ENCODE assay signal across 10 cellular contexts in the genomic region with DNA sequence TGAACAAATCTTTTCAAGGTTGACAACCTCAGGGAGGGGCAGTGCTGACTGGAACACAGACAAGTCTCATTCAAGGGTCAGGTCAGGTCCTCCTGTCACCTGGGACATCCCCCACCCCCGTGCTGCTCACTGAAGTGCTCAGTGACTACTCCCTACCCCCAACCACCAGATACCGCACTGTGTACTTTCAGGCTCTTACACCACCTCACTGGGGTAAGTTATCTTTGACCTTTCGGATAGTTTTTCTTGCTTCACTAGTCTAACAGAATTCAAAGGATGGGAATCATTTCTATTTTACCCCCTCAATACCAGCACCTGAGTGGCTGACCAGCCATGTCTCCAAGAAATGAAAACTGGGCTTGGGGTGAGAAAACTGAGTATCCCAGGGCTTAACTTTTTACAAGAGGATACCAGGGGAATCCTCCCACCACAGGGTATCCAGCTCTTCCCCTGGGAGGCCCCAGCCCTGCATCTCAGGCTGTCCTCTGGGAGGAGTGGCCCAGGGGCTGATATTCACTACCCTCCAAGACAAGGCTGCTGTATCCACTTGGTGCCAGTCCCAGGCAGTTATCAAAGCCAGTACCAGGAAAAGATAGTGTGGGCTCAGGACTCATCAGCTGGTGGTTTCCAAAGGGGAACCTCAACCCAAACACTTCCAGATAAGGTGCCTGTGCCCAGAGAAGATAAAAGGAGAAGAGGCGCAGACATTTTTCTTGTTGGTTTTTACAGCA. TPM values are rescaled to one million over a fixed set of nuclear protein-coding genes. Genes with fewer than 3 reads are reported as not detected.
DNase-seq lines count a peak whose midpoint lies in the region; ATAC-seq, FAIRE-seq and TF ChIP-seq lines count a peak whose summit lies in the region.
"Had no signal": no experiment of that assay in that cellular context is flagged by ENCODE, and none has a peak within 500 bp of the region (broad histone marks: within the 10 kb centered on the region; RNA-seq: fewer than 3 reads in every experiment).

No MANE protein-coding gene starts in this region.

- intact Hi-C loops in Right ventricle myocardium superior (cut with DNase I) = no loop called here
- intact Hi-C loops in cardiac septum (cut with DNase I) = loop anchor here (10.0 kb wide), 1 partner anchor 137 kb away; no protein-coding TSS in a partner anchor
- intact Hi-C loops in HepG2 (cut with micrococcal nuclease; ENCODE audit: unreplicated experiment) = loop anchor here (1.0 to 5.0 kb wide), 3 partner anchors 33 to 221 kb away; partner anchors contain the start of genes ZNF44, ZNF442 and ZNF564
- intact Hi-C loops in pancreas (cut with DNase I) = no loop called here
- intact Hi-C loops in sigmoid colon (cut with DNase I) = no loop called here

- no peaks in the 10 kb centered on the region for H3K36me3 ChIP-seq in HepG2 (replicated peaks in 1 of 2; ENCODE audit: control insufficient read depth in 1 of 2, insufficient read depth in 2 of 2, low read length in 2 of 2)
- H3K36me3 ChIP-seq in pancreas = no peaks in the 10 kb centered on the region
- no peaks in the 10 kb centered on the region for H3K36me3 ChIP-seq in sigmoid colon
- H3K36me3 ChIP-seq: thoracic aorta had no signal

- no peak overlapping the region for H2AFZ ChIP-seq in HepG2 (ENCODE audit: low read length)

- POLR2A ChIA-PET in HepG2 (lab: Yijun Ruan, JAX) = interaction anchor here (1.5 to 4.4 kb wide), 5 partner anchors 17 to 164 kb away, joined by 3 to 79 read pairs (median 7); partner anchors contain the start of genes ZNF44 and ZNF442

- in situ Hi-C loops in HepG2 (cut with HindIII; ENCODE audit: extremely low pct_ligation_motif_present, low pct_unique_long_range_greater_than_20kb) = loop anchor here (5.0 kb wide), 1 partner anchor 39 kb away; the partner anchor contains the start of gene ZNF44

- H3K9me3 ChIP-seq in HepG2 (ENCODE audit: low read length) (no peaks in the 10 kb centered on the region), pancreas (no peaks in the 10 kb centered on the region), sigmoid colon (no peaks in the 10 kb centered on the region)
- H3K9me3 ChIP-seq: A549, thoracic aorta had no signal

- H3K4me3 ChIP-seq in HepG2 (replicated peaks in 1 of 3; ENCODE audit: insufficient read depth in 1 of 3, low read depth in 2 of 3, low read length in 3 of 3) (peak overlapping the region; percentile 95 to 99 (median 98)), pancreas (no peak overlapping the region), sigmoid colon (no peak overlapping the region)
- H3K4me3 ChIP-seq: A549 had no signal

- WGBS in HepG2 (ENCODE audit: low lambda C conversion rate) = 9% methylated on average over 4 of the region's 4 CpGs
- WGBS in pancreas, 2 donors = 63 to 65% methylated on average over 4 of the region's 4 CpGs
- 52 to 62% methylated on average over 4 of the region's 4 CpGs for WGBS in sigmoid colon, 2 donors

- FAIRE-seq in HepG2 (lab: Jason Lieb, UNC) (peak; percentile 98), pancreas (lab: Jason Lieb, UNC) (no peak)
- FAIRE-seq: A549 had no signal

- ATAC-seq in Right ventricle myocardium superior (ENCODE audit: poor library complexity) (peak; percentile 18), HepG2 (peak; percentile 81), pancreas (no peak)
- ATAC-seq: A549 had no signal

- 0 out of 2 replicates have a peak, but pooled peaks have one; percentile 3 for TF ChIP-seq RAD21 in HepG2 (CRISPR knock-in tag; IDR thresholded peaks at IDR 0.05)

- no peaks in the 10 kb centered on the region; the same call in 1 of the 2 replicates for H4K20me1 ChIP-seq in HepG2 (ENCODE audit: insufficient read depth, low read length)

- TF ChIP-seq EP300 in HepG2 (IDR thresholded peaks at IDR 0.05; ENCODE audit: low read depth in 2 of 2, low read length in 2 of 2) (peak; percentile 67 to 96; a peak in 3 of 4 replicates), HepG2 (CRISPR knock-in tag; IDR thresholded peaks at IDR 0.05; ENCODE audit: borderline replicate concordance) (peak; percentile 88), sigmoid colon (IDR thresholded peaks at IDR 0.05) (no peak)

- DNase-seq in Right ventricle myocardium superior = no peak
- DNase-seq in cardiac septum (ENCODE audit: low spot score) = no peak
- DNase-seq in activated CD8-positive, alpha-beta memory T cell treated with anti-CD3 and anti-CD28 coated beads, Interleukin-2, amount 50 U/mL, for 4 hours = peak; percentile 80
- DNase-seq in HepG2 (ENCODE audit: low spot score) = peak; percentile 96
- no peak for DNase-seq in pancreas
- no peak for DNase-seq in DMS79 treated with DMSO at 0.1 percent for 48 hours (lab: John Stamatoyannopoulos, UW)
- no peak for DNase-seq in SHP77 treated with DMSO at 0.1 percent for 48 hours (lab: John Stamatoyannopoulos, UW)
- no peak for DNase-seq in sigmoid colon

- peaks cover 47% of the 10 kb centered on the region for H3K79me2 ChIP-seq in HepG2 (ENCODE audit: insufficient read depth, low read length)

- BruUV-seq in HepG2 (replicated peaks; lab: Mats Ljungman, UMichigan) = TSS peak; percentile 93

- H3K27me3 ChIP-seq in HepG2 (ENCODE audit: control insufficient read depth in 1 of 2, insufficient read depth in 2 of 2, low read length in 2 of 2) = no peaks in the 10 kb centered on the region; a peak in 1 of 5 replicates
- H3K27me3 ChIP-seq in pancreas = no peaks in the 10 kb centered on the region
- H3K27me3 ChIP-seq in sigmoid colon = no peaks in the 10 kb centered on the region

- H3K4me2 ChIP-seq in HepG2 (ENCODE audit: low read depth, low read length) = peak overlapping the region; percentile 96
- H3K4me2 ChIP-seq: A549 had no signal

- H3K27ac ChIP-seq in HepG2 (ENCODE audit: extremely low read length, insufficient read depth, low read length) (peak overlapping the region; percentile 95), pancreas (peak overlapping the region in 1 of 4 donors; percentile 93), sigmoid colon (no peak overlapping the region)
- H3K27ac ChIP-seq: A549 had no signal

- TF ChIP-seq CTCF in HepG2 (CRISPR knock-in tag; IDR thresholded peaks at IDR 0.05) (no peak), pancreas (IDR thresholded peaks at IDR 0.05) (no peak), sigmoid colon (IDR thresholded peaks at IDR 0.05) (no peak)

- H3K4me1 ChIP-seq in HepG2 (ENCODE audit: insufficient read depth, low read length) (peaks cover 61% of the 10 kb centered on the region), pancreas (peaks cover 0 to 11% (median 9%) of the 10 kb centered on the region in 3 donors), sigmoid colon (peaks cover 0 to 12% (median 11%) of the 10 kb centered on the region in 4 donors)
- H3K4me1 ChIP-seq: A549 had no signal

- CTCF ChIA-PET in HepG2 (lab: Yijun Ruan, JAX; ENCODE audit: low intra/inter-chr PET ratio, low total read pairs) = interaction anchor here (0.6 kb wide), 1 partner anchor 304 kb away, joined by 4 read pairs; no protein-coding TSS in a partner anchor

- peak overlapping the region; percentile 98 for H3K9ac ChIP-seq in HepG2 (ENCODE audit: insufficient read depth, low read depth, low read length)

- TF ChIP-seq POLR2A in HepG2 (IDR thresholded peaks at IDR 0.05; ENCODE audit: insufficient read depth in 1 of 2, low read depth in 2 of 2, low read length in 2 of 2) (no peak; a peak in 2 of 4 replicates), sigmoid colon (IDR thresholded peaks at IDR 0.05) (no peak)

RNA-seq across cellular contexts. Expression of gene ZNF563, which starts 2.1 kb away (rescaled TPM):
- total RNA-seq in Right ventricle myocardium superior = 4.2 TPM
- total RNA-seq in cardiac septum = 3.7 TPM
- 19.5 and 26.3 TPM in 2 replicates for total RNA-seq in HepG2 (2016; rRNA removed; fragmentation: Illumina TruSeq; extraction: Trizol)
- 4.8 and 5.3 TPM in 2 replicates for total RNA-seq in HepG2 (2016; cell fraction: cytosol; rRNA removed; fragmentation: Illumina TruSeq; extraction: Trizol; ENCODE audit: low read depth)
- total RNA-seq in HepG2 (2016; cell fraction: insoluble cytoplasmic fraction; rRNA removed; fragmentation: Illumina TruSeq; extraction: Trizol) = 18.3 and 25.3 TPM in 2 replicates
- 6.5 and 9.3 TPM in 2 replicates for total RNA-seq in HepG2 (2016; cell fraction: membrane; rRNA removed; fragmentation: Illumina TruSeq; extraction: Trizol)
- total RNA-seq in HepG2 (2016; cell fraction: nucleus; rRNA removed; fragmentation: Illumina TruSeq; extraction: Trizol) = 11.4 and 13.5 TPM in 2 replicates
- polyA plus RNA-seq in HepG2 (2011; rRNA removed) = 7.1 and 7.5 TPM in 2 replicates
- 4.2 and 5.3 TPM in 2 replicates for polyA plus RNA-seq in HepG2 (2011; cell fraction: cytosol; rRNA removed)
- polyA plus RNA-seq in HepG2 (2011; cell fraction: nucleus; rRNA removed) = 5.2 and 5.7 TPM in 2 replicates
- 5.2 and 6.9 TPM in 2 replicates for polyA plus RNA-seq in HepG2 (2012)
- 1.2 and 1.7 TPM in 2 replicates for polyA plus RNA-seq in HepG2 (2016; cell fraction: cytosol; fragmentation: Illumina TruSeq; extraction: Trizol; ENCODE audit: low read depth)
- 19.8 and 21.0 TPM in 2 replicates for polyA plus RNA-seq in HepG2 (2016; cell fraction: insoluble cytoplasmic fraction; fragmentation: Illumina TruSeq; extraction: Trizol; ENCODE audit: low read depth)
- polyA plus RNA-seq in HepG2 (2016; cell fraction: membrane; fragmentation: Illumina TruSeq; extraction: Trizol; ENCODE audit: low read depth) = 2.4 and 2.5 TPM in 2 replicates
- polyA plus RNA-seq in HepG2 (2016; cell fraction: nucleus; fragmentation: Illumina TruSeq; extraction: Trizol; ENCODE audit: insufficient read depth, low read depth) = 7.9 and 14.1 TPM in 2 replicates
- 6.6 TPM in 1 of 2 replicates, not detected in the other for polyA minus RNA-seq in HepG2 (2011; rRNA and poly(A)+ RNA removed; ENCODE audit: low replicate concordance)
- polyA minus RNA-seq in HepG2 (2011; cell fraction: cytosol; rRNA and poly(A)+ RNA removed) = 6.7 and 7.1 TPM in 2 replicates
- polyA minus RNA-seq in HepG2 (2011; cell fraction: nucleus; rRNA and poly(A)+ RNA removed) = 17.3 and 20.3 TPM in 2 replicates
- total RNA-seq in pancreas = 1 to 10 TPM; 1.0 to 2.9 (median 2.0) TPM
- polyA plus RNA-seq in pancreas = 1 to 10 TPM; 1.6 to 1.8 TPM
- 1 to 10 TPM; 2.5 to 6.6 (median 4.3) TPM for total RNA-seq in sigmoid colon
- polyA plus RNA-seq in sigmoid colon = 1 to 10 TPM; 1.8 to 2.5 (median 2.1) TPM
- polyA plus RNA-seq: A549 had no signal

RNA-seq across cellular contexts. Expression of gene ZNF442, which starts 34.1 kb away (rescaled TPM):
- total RNA-seq in Right ventricle myocardium superior = 2.3 TPM
- total RNA-seq in cardiac septum = 4.3 TPM
- total RNA-seq in HepG2 (2016; rRNA removed; fragmentation: Illumina TruSeq; extraction: Trizol) = 6.0 and 8.6 TPM in 2 replicates
- 3.2 and 3.9 TPM in 2 replicates for total RNA-seq in HepG2 (2016; cell fraction: cytosol; rRNA removed; fragmentation: Illumina TruSeq; extraction: Trizol; ENCODE audit: low read depth)
- total RNA-seq in HepG2 (2016; cell fraction: insoluble cytoplasmic fraction; rRNA removed; fragmentation: Illumina TruSeq; extraction: Trizol) = 6.0 and 8.5 TPM in 2 replicates
- 4.6 and 5.1 TPM in 2 replicates for total RNA-seq in HepG2 (2016; cell fraction: membrane; rRNA removed; fragmentation: Illumina TruSeq; extraction: Trizol)
- 3.7 and 5.1 TPM in 2 replicates for total RNA-seq in HepG2 (2016; cell fraction: nucleus; rRNA removed; fragmentation: Illumina TruSeq; extraction: Trizol)
- 0.57 and 1.0 TPM in 2 replicates for polyA plus RNA-seq in HepG2 (2011; rRNA removed)
- 0.21 and 0.63 TPM in 2 replicates for polyA plus RNA-seq in HepG2 (2011; cell fraction: cytosol; rRNA removed)
- 0.73 and 0.82 TPM in 2 replicates for polyA plus RNA-seq in HepG2 (2011; cell fraction: nucleus; rRNA removed)
- 0.76 and 0.89 TPM in 2 replicates for polyA plus RNA-seq in HepG2 (2012)
- polyA plus RNA-seq in HepG2 (2016; cell fraction: cytosol; fragmentation: Illumina TruSeq; extraction: Trizol; ENCODE audit: low read depth) = 0.09 and 0.19 TPM in 2 replicates
- 3.2 and 3.4 TPM in 2 replicates for polyA plus RNA-seq in HepG2 (2016; cell fraction: insoluble cytoplasmic fraction; fragmentation: Illumina TruSeq; extraction: Trizol; ENCODE audit: low read depth)
- 0.40 and 0.74 TPM in 2 replicates for polyA plus RNA-seq in HepG2 (2016; cell fraction: membrane; fragmentation: Illumina TruSeq; extraction: Trizol; ENCODE audit: low read depth)
- 3.1 and 5.2 TPM in 2 replicates for polyA plus RNA-seq in HepG2 (2016; cell fraction: nucleus; fragmentation: Illumina TruSeq; extraction: Trizol; ENCODE audit: insufficient read depth, low read depth)
- 0.48 TPM in 1 of 2 replicates, not detected in the other for polyA minus RNA-seq in HepG2 (2011; rRNA and poly(A)+ RNA removed; ENCODE audit: low replicate concordance)
- polyA minus RNA-seq in HepG2 (2011; cell fraction: cytosol; rRNA and poly(A)+ RNA removed) = 1.4 and 2.9 TPM in 2 replicates
- 2.2 and 3.0 TPM in 2 replicates for polyA minus RNA-seq in HepG2 (2011; cell fraction: nucleus; rRNA and poly(A)+ RNA removed)
- total RNA-seq in pancreas = 1 to 10 TPM; 1.1 to 3.6 (median 2.2) TPM
- polyA plus RNA-seq in pancreas = under 1 TPM; 0.57 to 0.82 TPM
- 1 to 10 TPM in 3 of 4 donors, under 1 TPM in 1; 0.55 to 3.2 (median 2.9) TPM for total RNA-seq in sigmoid colon
- polyA plus RNA-seq in sigmoid colon = 1 to 10 TPM in 1 of 3 donors, under 1 TPM in 2; under 0.01 to 1.2 (median 0.60) TPM
- polyA plus RNA-seq: A549 had no signal

RNA-seq across cellular contexts. Expression of gene ZNF44, which starts 36.7 kb away (rescaled TPM):
- total RNA-seq in Right ventricle myocardium superior (8.6 TPM), cardiac septum (10.8 TPM), HepG2 (2016; rRNA removed; fragmentation: Illumina TruSeq; extraction: Trizol) (15.7 and 16.6 TPM in 2 replicates), pancreas (10 to 100 TPM in 1 of 6 donors, 1 to 10 TPM in 5; 5.7 to 10.2 (median 7.9) TPM), sigmoid colon (10 to 100 TPM in 2 of 4 donors, 1 to 10 TPM in 2; 6.4 to 16.3 (median 11.2) TPM)
- 2.9 and 5.0 TPM in 2 replicates for total RNA-seq in HepG2 (2016; cell fraction: cytosol; rRNA removed; fragmentation: Illumina TruSeq; extraction: Trizol; ENCODE audit: low read depth)
- 16.5 and 17.8 TPM in 2 replicates for total RNA-seq in HepG2 (2016; cell fraction: insoluble cytoplasmic fraction; rRNA removed; fragmentation: Illumina TruSeq; extraction: Trizol)
- total RNA-seq in HepG2 (2016; cell fraction: membrane; rRNA removed; fragmentation: Illumina TruSeq; extraction: Trizol) = 7.2 and 9.3 TPM in 2 replicates
- 16.5 and 22.5 TPM in 2 replicates for total RNA-seq in HepG2 (2016; cell fraction: nucleus; rRNA removed; fragmentation: Illumina TruSeq; extraction: Trizol)
- polyA plus RNA-seq in HepG2 (2011; rRNA removed) (6.6 and 6.9 TPM in 2 replicates), pancreas (10 to 100 TPM in 1 of 2 donors, 1 to 10 TPM in 1; 8.1 to 14.2 TPM), sigmoid colon (10 to 100 TPM in 1 of 3 donors, 1 to 10 TPM in 2; 7.2 to 12.3 (median 7.9) TPM)
- 2.4 and 3.2 TPM in 2 replicates for polyA plus RNA-seq in HepG2 (2011; cell fraction: cytosol; rRNA removed)
- 9.0 and 10.3 TPM in 2 replicates for polyA plus RNA-seq in HepG2 (2011; cell fraction: nucleus; rRNA removed)
- polyA plus RNA-seq in HepG2 (2012) = 5.8 and 6.8 TPM in 2 replicates
- polyA plus RNA-seq in HepG2 (2016; cell fraction: cytosol; fragmentation: Illumina TruSeq; extraction: Trizol; ENCODE audit: low read depth) = 0.80 and 0.85 TPM in 2 replicates
- 9.5 and 10.5 TPM in 2 replicates for polyA plus RNA-seq in HepG2 (2016; cell fraction: insoluble cytoplasmic fraction; fragmentation: Illumina TruSeq; extraction: Trizol; ENCODE audit: low read depth)
- polyA plus RNA-seq in HepG2 (2016; cell fraction: membrane; fragmentation: Illumina TruSeq; extraction: Trizol; ENCODE audit: low read depth) = 2.0 and 2.4 TPM in 2 replicates
- polyA plus RNA-seq in HepG2 (2016; cell fraction: nucleus; fragmentation: Illumina TruSeq; extraction: Trizol; ENCODE audit: insufficient read depth, low read depth) = 49.9 and 53.3 TPM in 2 replicates
- 2.9 and 3.8 TPM in 2 replicates for polyA minus RNA-seq in HepG2 (2011; rRNA and poly(A)+ RNA removed; ENCODE audit: low replicate concordance)
- 3.9 and 4.5 TPM in 2 replicates for polyA minus RNA-seq in HepG2 (2011; cell fraction: cytosol; rRNA and poly(A)+ RNA removed)
- polyA minus RNA-seq in HepG2 (2011; cell fraction: nucleus; rRNA and poly(A)+ RNA removed) = 16.4 and 18.2 TPM in 2 replicates

Comparison
In these comparisons a context has a peak if more than half of its experiments do, and no peak if none do; other contexts are left out.
1. intact Hi-C loops: an anchor here in cardiac septum (10.0 kb wide) and HepG2 (1.0 to 5.0 kb wide); none called in Right ventricle myocardium superior, pancreas and sigmoid colon.
2. ATAC-seq: peak in Right ventricle myocardium superior (single experiment) and HepG2 (single experiment); none in pancreas (0 of 4).
3. DNase-seq: peak in activated CD8-positive, alpha-beta memory T cell treated with anti-CD3 and anti-CD28 coated beads, Interleukin-2, amount 50 U/mL, for 4 hours (single experiment) and HepG2 (single experiment); none in Right ventricle myocardium superior (single experiment), cardiac septum (single experiment), pancreas (0 of 6), DMS79 treated with DMSO at 0.1 percent for 48 hours (single experiment), SHP77 treated with DMSO at 0.1 percent for 48 hours (single experiment) and sigmoid colon (single experiment).
4. H3K4me3 ChIP-seq: peak in HepG2 (3 of 3); none in pancreas (0 of 4) and sigmoid colon (0 of 4).